3 cellular contexts compared by ENCODE assay signal in genomic region chr20:2610326-2610725, GRCh38.
"Had no signal": no experiment of that assay in that cellular context is flagged by ENCODE, and none has a peak within 500 bp of the region (broad histone marks: within the 10 kb centered on the region; RNA-seq: fewer than 3 reads in every experiment).

No MANE protein-coding gene starts in this region.

- ATAC-seq: GM12878 had no signal

- DNase-seq: GDM1, GF-D8 had no signal

- H3K4me3 ChIP-seq: GM12878 had no signal
